ENCODE assay signal across 34 cellular contexts in genomic region chr10:121165276-121165675, GRCh38.
DNase-seq lines count a peak whose midpoint lies in the region; ATAC-seq, FAIRE-seq and TF ChIP-seq lines count a peak whose summit lies in the region.
"Had no signal": no experiment of that assay in that cellular context is flagged by ENCODE, and none has a peak within 500 bp of the region (broad histone marks: within the 10 kb centered on the region; RNA-seq: fewer than 3 reads in every experiment).

No MANE protein-coding gene starts in this region.

- no peak for FAIRE-seq in bronchial epithelial cell (lab: Jason Lieb, UNC)
- FAIRE-seq: GM18507 had no signal

- no peak overlapping the region for H2AFZ ChIP-seq in PC-3 (ENCODE audit: low read length)
- H2AFZ ChIP-seq: hepatocyte had no signal

- H3K9me3 ChIP-seq in PC-3 (ENCODE audit: low read length), result no peaks in the 10 kb centered on the region
- H3K9me3 ChIP-seq: ovary, testis had no signal

- H3K36me3 Mint-ChIP-seq in activated T-cell treated with anti-CD3 and anti-CD28 coated beads, Interleukin-2, amount 50 U/mL, for 4 hours (ENCODE audit: insufficient read depth), result no peaks in the 10 kb centered on the region
- H3K36me3 Mint-ChIP-seq: activated naive CD4-positive, alpha-beta T cell treated with anti-CD3 and anti-CD28 coated beads, Interleukin-2, amount 50 U/mL, for 24 hours; CD4-positive, alpha-beta memory T cell had no signal

- no peaks in the 10 kb centered on the region for H3K9me2 ChIP-seq in PC-3 (replicated peaks; ENCODE audit: low read length)

- no peak overlapping the region for H3K4me3 Mint-ChIP-seq in activated T-cell treated with anti-CD3 and anti-CD28 coated beads, Interleukin-2, amount 50 U/mL, for 4 hours
- H3K4me3 Mint-ChIP-seq: activated CD8-positive, alpha-beta T cell treated with anti-CD3 and anti-CD28 coated beads, Interleukin-2, amount 10 ng/mL, durations not matched to agents 7 days and 5 days; activated naive CD4-positive, alpha-beta T cell treated with anti-CD3 and anti-CD28 coated beads, Interleukin-2, amount 50 U/mL, for 24 hours; B cell; CD4-positive, alpha-beta memory T cell; dendritic cell treated with granulocyte-macrophage colony-stimulating factor and Interleukin-4, amounts not matched to agents 40 ng/mL and 50 ng/mL, for 4 days had no signal

- no peak overlapping the region for H3K4me3 ChIP-seq in PC-3 (ENCODE audit: low read length)
- no peak overlapping the region for H3K4me3 ChIP-seq in bronchial epithelial cell (ENCODE audit: low read depth, low read length)
- H3K4me3 ChIP-seq: hepatocyte, lower lobe of right lung, ovary, SJCRH30, testis, uterus had no signal

- no peaks in the 10 kb centered on the region for H3K27me3 Mint-ChIP-seq in activated T-cell treated with anti-CD3 and anti-CD28 coated beads, Interleukin-2, amount 50 U/mL, for 4 hours (ENCODE audit: low read depth)
- H3K27me3 Mint-ChIP-seq: CD4-positive, alpha-beta memory T cell; dendritic cell treated with granulocyte-macrophage colony-stimulating factor and Interleukin-4, amounts not matched to agents 40 ng/mL and 50 ng/mL, for 4 days had no signal

- POLR2A ChIA-PET in PC-3 (lab: Charles Lee; ENCODE audit: unreplicated experiment), result no interaction called here

- CTCF ChIA-PET in PC-3 (lab: Charles Lee), result no interaction called here

- intact Hi-C loops in PC-3 (cut with micrococcal nuclease), result no loop called here

- H3K27ac ChIP-seq in PC-3 (ENCODE audit: low read length), result no peak overlapping the region
- H3K27ac ChIP-seq: hepatocyte, HL-60, lower lobe of right lung, ovary, SJCRH30, testis, uterus, VCaP had no signal

- no peak overlapping the region for H3K9ac ChIP-seq in PC-3 (ENCODE audit: low read length)

- H3F3A ChIP-seq in PC-3 (ENCODE audit: low read length, unreplicated experiment), result no peaks in the 10 kb centered on the region

- TF ChIP-seq CTCF in PC-3 (conservative IDR thresholded peaks at IDR 0.05; ENCODE audit: low read depth, low read length) (no peak), bronchial epithelial cell (IDR thresholded peaks at IDR 0.05; ENCODE audit: insufficient read depth, low read length, severe bottlenecking) (no peak)

- H3K27me3 ChIP-seq in PC-3 (ENCODE audit: low read length) (peaks cover 6% of the 10 kb centered on the region; the same call in 1 of the 2 replicates), bronchial epithelial cell (ENCODE audit: control insufficient read depth, insufficient read depth, low read length) (no peaks in the 10 kb centered on the region)
- H3K27me3 ChIP-seq: hepatocyte, ovary, SJCRH30, testis, uterus had no signal

- peaks cover 8% of the 10 kb centered on the region; the same call in 1 of the 2 replicates for H3K4me1 ChIP-seq in PC-3 (ENCODE audit: insufficient read depth, low read length)
- H3K4me1 ChIP-seq: lower lobe of right lung, testis, uterus had no signal

- no TSS peak for BruUV-seq in PC-3 (replicated peaks; lab: Mats Ljungman, UMichigan)

- H3K36me3 ChIP-seq in PC-3 (ENCODE audit: low read depth, low read length), result no peaks in the 10 kb centered on the region
- no peaks in the 10 kb centered on the region for H3K36me3 ChIP-seq in bronchial epithelial cell (ENCODE audit: control insufficient read depth, insufficient read depth, low read length)
- H3K36me3 ChIP-seq: lower lobe of right lung, ovary, SJCRH30, uterus had no signal

- peak; percentile 14 for DNase-seq in GM04503 (ENCODE audit: low read depth)
- peak; percentile 61 for DNase-seq in PC-3
- peak; percentile 42 for DNase-seq in bronchial epithelial cell (ENCODE audit: low read depth)
- peak; percentile 86 for DNase-seq in myocyte (ENCODE audit: low read depth)
- no peak for DNase-seq in activated T-cell treated with anti-CD3 and anti-CD28 coated beads, Interleukin-2, amount 50 U/mL, for 4 hours
- no peak for DNase-seq in DMS53 treated with DMSO at 0.1 percent for 48 hours (lab: John Stamatoyannopoulos, UW; ENCODE audit: unreplicated experiment)
- no peak for DNase-seq in activated effector memory CD4-positive, alpha-beta T cell treated with Interleukin-2 at 50 U/mL for 16 hours
- DNase-seq: activated CD4-positive, alpha-beta T cell treated with anti-CD3 and anti-CD28 coated beads for 4 hours; activated CD8-positive, alpha-beta T cell treated with anti-CD3 and anti-CD28 coated beads, Interleukin-2, amount 10 ng/mL, durations not matched to agents 7 days and 5 days; amniotic stem cell; caudate nucleus; CD4-positive, alpha-beta memory T cell; foreskin melanocyte; H7; KG1; lower lobe of right lung; NCI-H1694; NCI-H774; ovary; stimulated activated naive CD4-positive, alpha-beta T cell; T1000; testis; uterus had no signal

- 0 out of 2 replicates have a peak overlapping the region, but pooled peaks have one; percentile 16 for H3K4me2 ChIP-seq in PC-3 (ENCODE audit: low read length)
- H3K4me2 ChIP-seq: hepatocyte had no signal

- no peak for ATAC-seq in PC-3
- ATAC-seq in activated T-cell treated with anti-CD3 and anti-CD28 coated beads, Interleukin-2, amount 50 U/mL, for 4 hours, result no peak
- no peak for ATAC-seq in GM21390 (IDR thresholded peaks at IDR 0.05; ENCODE audit: unreplicated experiment)
- ATAC-seq: activated CD8-positive, alpha-beta T cell treated with anti-CD3 and anti-CD28 coated beads, Interleukin-2, amount 10 ng/mL, durations not matched to agents 7 days and 5 days; esophagus mucosa; lower lobe of right lung had no signal

- no peaks in the 10 kb centered on the region for H3K79me2 ChIP-seq in PC-3 (ENCODE audit: low read length)
- H3K79me2 ChIP-seq: hepatocyte had no signal

- H4K20me1 ChIP-seq in PC-3 (ENCODE audit: low read length), result no peaks in the 10 kb centered on the region

- H3K4me1 Mint-ChIP-seq in activated T-cell treated with anti-CD3 and anti-CD28 coated beads, Interleukin-2, amount 50 U/mL, for 4 hours (ENCODE audit: low read depth), result no peaks in the 10 kb centered on the region
- H3K4me1 Mint-ChIP-seq: activated naive CD4-positive, alpha-beta T cell treated with anti-CD3 and anti-CD28 coated beads, Interleukin-2, amount 50 U/mL, for 24 hours; B cell; CD4-positive, alpha-beta memory T cell had no signal

- H3K9me3 Mint-ChIP-seq in activated T-cell treated with anti-CD3 and anti-CD28 coated beads, Interleukin-2, amount 50 U/mL, for 4 hours, result peaks cover 3% of the 10 kb centered on the region
- H3K9me3 Mint-ChIP-seq: activated naive CD4-positive, alpha-beta T cell treated with anti-CD3 and anti-CD28 coated beads, Interleukin-2, amount 50 U/mL, for 24 hours; activated T-helper 2 cell treated with anti-CD3 and anti-CD28 coated beads, Interferon-gamma antibody, Interleukin-2, Interleukin-4, amounts not matched to agents 10 μg/mL and 5 μg/mL and 100 μg/mL, durations not matched to agents 14 hours and 24 hours and 36 hours had no signal

Comparison
In these comparisons a context has a peak if more than half of its experiments do, and no peak if none do; other contexts are left out.
1. DNase-seq: peak in GM04503 (single experiment), PC-3 (single experiment), bronchial epithelial cell (single experiment) and myocyte (single experiment); none in activated T-cell treated with anti-CD3 and anti-CD28 coated beads, Interleukin-2, amount 50 U/mL, for 4 hours (single experiment), DMS53 treated with DMSO at 0.1 percent for 48 hours (single experiment) and activated effector memory CD4-positive, alpha-beta T cell treated with Interleukin-2 at 50 U/mL for 16 hours (single experiment).